ENCODE assay signal across 17 cellular contexts in the genomic region with DNA sequence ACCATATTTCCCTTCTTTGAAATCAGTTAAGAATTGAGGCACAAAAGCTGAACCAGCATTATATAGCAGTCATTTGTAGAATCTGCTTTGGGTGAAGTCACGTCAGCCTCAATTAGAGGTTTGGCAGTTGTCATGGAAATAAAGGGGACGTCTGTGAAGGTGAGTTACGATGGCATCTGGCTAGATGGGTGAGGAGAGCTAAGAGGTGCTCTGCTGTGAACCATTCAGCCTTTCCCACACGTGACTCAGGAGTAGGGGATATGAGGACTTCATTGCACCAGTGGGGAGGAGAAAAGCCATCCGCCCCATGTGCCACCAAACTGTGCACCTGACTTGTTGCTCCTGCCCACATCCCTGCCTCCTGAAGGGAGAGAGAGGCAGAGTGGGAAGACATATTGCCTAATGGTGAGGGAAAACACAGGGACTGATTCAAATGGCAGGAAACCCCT. TPM values are rescaled to one million over a fixed set of nuclear protein-coding genes. Genes with fewer than 3 reads are reported as not detected.
DNase-seq lines count a peak whose midpoint lies in the region; ATAC-seq, FAIRE-seq and TF ChIP-seq lines count a peak whose summit lies in the region.
"Had no signal": no experiment of that assay in that cellular context is flagged by ENCODE, and none has a peak within 500 bp of the region (broad histone marks: within the 10 kb centered on the region; RNA-seq: fewer than 3 reads in every experiment).

No MANE protein-coding gene starts in this region.

- H3K27ac Mint-ChIP-seq in CD4-positive, alpha-beta T cell, result peak overlapping the region; percentile 45
- no peak overlapping the region for H3K27ac Mint-ChIP-seq in glutamatergic neuron (ENCODE audit: unreplicated experiment)

- peaks cover 60% of the 10 kb centered on the region for H3K4me1 Mint-ChIP-seq in CD4-positive, alpha-beta T cell (ENCODE audit: low read depth)
- H3K4me1 Mint-ChIP-seq in glutamatergic neuron (ENCODE audit: low read depth, unreplicated experiment), result peaks cover 25% of the 10 kb centered on the region

- H3K4me2 ChIP-seq in A549, result no peak overlapping the region

- H3K9me3 Mint-ChIP-seq in CD4-positive, alpha-beta T cell, result no peaks in the 10 kb centered on the region
- H3K9me3 Mint-ChIP-seq in glutamatergic neuron (ENCODE audit: unreplicated experiment), result peaks cover 17% of the 10 kb centered on the region

- DNase-seq in A549 (ENCODE audit: low read depth in 1 of 2, low spot score in 1 of 2) (no peak), SK-N-DZ (ENCODE audit: low spot score) (peak; percentile 11), glutamatergic neuron (no peak), 8988T (no peak), NCI-H2196 (lab: John Stamatoyannopoulos, UW; ENCODE audit: unreplicated experiment) (no peak), mesenteric fat pad (ENCODE audit: low spot score) (no peak)
- DNase-seq in CD4-positive, alpha-beta T cell, result no peak
- DNase-seq: activated CD8-positive, alpha-beta memory T cell treated with anti-CD3 and anti-CD28 coated beads for 24 hours; C1 segment of cervical spinal cord; GF-D8; NCI-H1105; NCI-H446 treated with DMSO at 0.1 percent for 48 hours; retina; stimulated activated CD4-positive, alpha-beta T cell treated with anti-CD3 and anti-CD28 coated beads, Interleukin-2, amount 100 ng/mL, for 48 hours; T1000 had no signal

- FAIRE-seq in A549 (lab: Jason Lieb, UNC), result no peak
- FAIRE-seq: keratinocyte had no signal

- WGBS in A549 (ENCODE audit: missing lambda C conversion rate), result 88% methylated on average over 5 of the region's 5 CpGs

- TF ChIP-seq EP300 in A549 (IDR thresholded peaks at IDR 0.05), result no peak

- intact Hi-C loops in CD4-positive, alpha-beta T cell (cut with DNase I, micrococcal nuclease), result loop anchor here (5.0 to 10.0 kb wide), 5 partner anchors 51 to 472 kb away; partner anchors contain the start of genes BTBD1 (in 2 of the 2), HDGFL3 (in 1 of the 2) and RPS17 (in 1 of the 2)

- peaks cover 22% of the 10 kb centered on the region for H3K4me1 ChIP-seq in A549

- TF ChIP-seq RAD21 in A549 (conservative IDR thresholded peaks at IDR 0.05 in 1 of 2, IDR thresholded peaks at IDR 0.05 in 1 of 2), result no peak

- peaks cover 46% of the 10 kb centered on the region for H3K36me3 Mint-ChIP-seq in CD4-positive, alpha-beta T cell (ENCODE audit: low read depth)
- peaks cover 15% of the 10 kb centered on the region for H3K36me3 Mint-ChIP-seq in glutamatergic neuron (ENCODE audit: unreplicated experiment)

- no peak overlapping the region for H3K4me3 ChIP-seq in A549

- H3K9me3 ChIP-seq in A549, result no peaks in the 10 kb centered on the region
- no peaks in the 10 kb centered on the region for H3K9me3 ChIP-seq in CD4-positive, alpha-beta T cell (ENCODE audit: control insufficient read depth, low read length)

- TF ChIP-seq CTCF in A549 (IDR thresholded peaks at IDR 0.05) (no peak), glutamatergic neuron (IDR thresholded peaks at IDR 0.05; ENCODE audit: partially characterized antibody, unreplicated experiment) (no peak)
- TF ChIP-seq CTCF in CD4-positive, alpha-beta T cell (IDR thresholded peaks at IDR 0.05), result no peak

- no peak overlapping the region for H3K27ac ChIP-seq in A549
- no peak overlapping the region for H3K27ac ChIP-seq in CD4-positive, alpha-beta T cell (ENCODE audit: low read depth, low read length)
- H3K27ac ChIP-seq: epithelial cell of prostate had no signal

- no peak for ATAC-seq in A549
- ATAC-seq in CD4-positive, alpha-beta T cell (ENCODE audit: poor library complexity), result no peak

- POLR2A ChIA-PET in A549 (lab: Yijun Ruan, JAX), result no interaction called here
- POLR2A ChIA-PET in CD4-positive, alpha-beta T cell (lab: Charles Lee), result no interaction called here

- H3K4me3 Mint-ChIP-seq in CD4-positive, alpha-beta T cell, result peak overlapping the region; percentile 13
- H3K4me3 Mint-ChIP-seq in glutamatergic neuron (ENCODE audit: unreplicated experiment), result peak overlapping the region; percentile 27

- no peak for TF ChIP-seq POLR2A in A549 (IDR thresholded peaks at IDR 0.05; ENCODE audit: low read length)

- CTCF ChIA-PET in A549 (lab: Yijun Ruan, JAX), result interaction anchor here (1.0 to 5.4 kb wide), 5 partner anchors 8 to 48 kb away, joined by 3 to 60 read pairs (median 4); no protein-coding TSS in a partner anchor
- CTCF ChIA-PET in CD4-positive, alpha-beta T cell (lab: Charles Lee), result no interaction called here

- H3K27me3 ChIP-seq in CD4-positive, alpha-beta T cell (ENCODE audit: control insufficient read depth, insufficient read depth, low read length), result no peaks in the 10 kb centered on the region

- H3K27me3 Mint-ChIP-seq in CD4-positive, alpha-beta T cell, result no peaks in the 10 kb centered on the region
- H3K27me3 Mint-ChIP-seq in glutamatergic neuron (ENCODE audit: unreplicated experiment), result peaks cover 4% of the 10 kb centered on the region

TF ChIP-seq in A549, 52 proteins besides CTCF, POLR2A, EP300 and RAD21:
- TF ChIP-seq RNF2 (IDR thresholded peaks at IDR 0.05; ENCODE audit: borderline replicate concordance, low read depth), result no peak
- TF ChIP-seq, protein P1, sequence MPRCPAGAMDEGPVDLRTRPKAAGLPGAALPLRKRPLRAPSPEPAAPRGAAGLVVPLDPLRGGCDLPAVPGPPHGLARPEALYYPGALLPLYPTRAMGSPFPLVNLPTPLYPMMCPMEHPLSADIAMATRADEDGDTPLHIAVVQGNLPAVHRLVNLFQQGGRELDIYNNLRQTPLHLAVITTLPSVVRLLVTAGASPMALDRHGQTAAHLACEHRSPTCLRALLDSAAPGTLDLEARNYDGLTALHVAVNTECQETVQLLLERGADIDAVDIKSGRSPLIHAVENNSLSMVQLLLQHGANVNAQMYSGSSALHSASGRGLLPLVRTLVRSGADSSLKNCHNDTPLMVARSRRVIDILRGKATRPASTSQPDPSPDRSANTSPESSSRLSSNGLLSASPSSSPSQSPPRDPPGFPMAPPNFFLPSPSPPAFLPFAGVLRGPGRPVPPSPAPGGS (IDR thresholded peaks at IDR 0.05), result no peak
- TF ChIP-seq MAFK (IDR thresholded peaks at IDR 0.05; ENCODE audit: partially characterized antibody), result peak; percentile 8
- 0 out of 2 replicates have a peak, but pooled peaks have one; percentile 62 for TF ChIP-seq POLR2AphosphoS2 (conservative IDR thresholded peaks at IDR 0.05; ENCODE audit: low read length)

RNA-seq across cellular contexts. Expression of gene C15orf40, which starts 2.8 kb away (rescaled TPM):
- polyA plus RNA-seq in A549 (2011; rRNA removed) (48.0 and 54.1 TPM in 2 replicates), A549 (2017; fragmentation: RNase III; extraction: RNeasy Plus Mini Kit Qiagen cat#74134 plus additional on column Dnase treatment) (45.1 to 55.0 TPM (median 47.0 TPM) in 3 replicates)
- polyA plus RNA-seq in A549 (2012; cell fraction: cytosol; rRNA removed), result 45.1 and 46.3 TPM in 2 replicates
- 10.8 and 13.8 TPM in 2 replicates for polyA plus RNA-seq in A549 (2012; cell fraction: nucleus; rRNA removed)
- 15.9 and 19.0 TPM in 2 replicates for polyA minus RNA-seq in A549 (2011; rRNA and poly(A)+ RNA removed)
- 10 to 100 TPM in 1 of 2 experiments, 1 to 10 TPM in 1; 7.4 to 11.0 TPM for total RNA-seq in CD4-positive, alpha-beta T cell
- polyA plus RNA-seq in SK-N-DZ (2014; cell fraction: cytosol; rRNA removed), result 16.6 and 18.4 TPM in 2 replicates
- polyA plus RNA-seq in SK-N-DZ (2014; cell fraction: nucleus; rRNA removed), result 16.9 and 18.4 TPM in 2 replicates
- total RNA-seq in glutamatergic neuron (ENCODE audit: unreplicated experiment) (29.6 TPM), mesenteric fat pad (21.5 TPM)

RNA-seq across cellular contexts. Expression of gene RAMAC, which starts 28.2 kb away (rescaled TPM):
- polyA plus RNA-seq in A549 (2011; rRNA removed) (50.3 and 68.1 TPM in 2 replicates), A549 (2017; fragmentation: RNase III; extraction: RNeasy Plus Mini Kit Qiagen cat#74134 plus additional on column Dnase treatment) (38.9 to 40.8 TPM (median 39.7 TPM) in 3 replicates)
- 17.9 and 19.9 TPM in 2 replicates for polyA plus RNA-seq in A549 (2012; cell fraction: cytosol; rRNA removed)
- polyA plus RNA-seq in A549 (2012; cell fraction: nucleus; rRNA removed), result 6.5 and 10.0 TPM in 2 replicates
- 15.3 and 24.5 TPM in 2 replicates for polyA minus RNA-seq in A549 (2011; rRNA and poly(A)+ RNA removed)
- 10 to 100 TPM; 25.5 to 26.5 TPM for total RNA-seq in CD4-positive, alpha-beta T cell
- polyA plus RNA-seq in SK-N-DZ (2014; cell fraction: cytosol; rRNA removed), result 50.5 and 57.6 TPM in 2 replicates
- 22.9 and 26.3 TPM in 2 replicates for polyA plus RNA-seq in SK-N-DZ (2014; cell fraction: nucleus; rRNA removed)
- total RNA-seq in glutamatergic neuron (ENCODE audit: unreplicated experiment) (38.2 TPM), mesenteric fat pad (14.1 TPM)

RNA-seq across cellular contexts. Expression of gene BTBD1, which starts 52.8 kb away (rescaled TPM):
- polyA plus RNA-seq in A549 (2011; rRNA removed) (88.8 and 95.8 TPM in 2 replicates), A549 (2017; fragmentation: RNase III; extraction: RNeasy Plus Mini Kit Qiagen cat#74134 plus additional on column Dnase treatment) (52.2 to 53.1 TPM (median 52.7 TPM) in 3 replicates)
- 28.1 and 37.7 TPM in 2 replicates for polyA plus RNA-seq in A549 (2012; cell fraction: cytosol; rRNA removed)
- polyA plus RNA-seq in A549 (2012; cell fraction: nucleus; rRNA removed), result 20.3 TPM in 2 replicates
- 33.3 and 37.4 TPM in 2 replicates for polyA minus RNA-seq in A549 (2011; rRNA and poly(A)+ RNA removed)
- total RNA-seq in CD4-positive, alpha-beta T cell, result 10 to 100 TPM; 26.3 to 27.5 TPM
- polyA plus RNA-seq in SK-N-DZ (2014; cell fraction: cytosol; rRNA removed), result 70.0 and 78.0 TPM in 2 replicates
- polyA plus RNA-seq in SK-N-DZ (2014; cell fraction: nucleus; rRNA removed), result 49.3 and 50.9 TPM in 2 replicates
- total RNA-seq in glutamatergic neuron (ENCODE audit: unreplicated experiment) (41.9 TPM), mesenteric fat pad (49.0 TPM)
